1 cellular context compared by ENCODE assay signal in genomic region chr11:116840224-116840745, GRCh38.
TF ChIP-seq lines count a peak whose summit lies in the region.

No MANE protein-coding gene starts in this region.

TF ChIP-seq in K562, 482 proteins besides CTCF, POLR2A, EP300 and RAD21:
- no peak for TF ChIP-seq OTX1 (CRISPR knock-in tag; IDR thresholded peaks at IDR 0.05)
